19 cellular contexts compared by ENCODE assay signal in the genomic region with DNA sequence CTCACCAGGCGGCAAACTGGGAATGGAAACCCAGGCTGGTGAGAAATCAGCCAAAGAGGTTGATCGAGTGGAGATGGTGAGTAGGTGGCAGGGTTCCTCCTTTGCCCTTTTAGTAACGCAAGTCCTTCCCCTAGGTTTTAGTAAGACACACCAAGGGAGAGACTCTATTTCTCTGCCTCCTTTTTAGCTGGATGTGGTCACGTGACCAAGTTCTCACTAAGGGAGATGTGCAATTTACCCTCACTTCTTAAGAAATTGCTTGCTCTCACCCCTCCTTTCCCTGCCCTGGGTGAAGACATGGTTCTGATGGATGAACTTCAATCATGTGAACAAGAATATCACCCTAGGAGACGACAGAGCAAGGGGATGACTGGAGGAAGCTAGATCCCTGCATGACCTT.
A peak's percentile ranks its signal among the peaks of the same experiment; 100 is the strongest.
DNase-seq lines count a peak whose midpoint lies in the region; ATAC-seq, FAIRE-seq and TF ChIP-seq lines count a peak whose summit lies in the region.
"Had no signal": no experiment of that assay in that cellular context is flagged by ENCODE, and none has a peak within 500 bp of the region (broad histone marks: within the 10 kb centered on the region; RNA-seq: fewer than 3 reads in every experiment).

No MANE protein-coding gene starts in this region.

- H3K27me3 ChIP-seq in Karpas-422 (ENCODE audit: low read length) (no peaks in the 10 kb centered on the region), endodermal cell (ENCODE audit: control insufficient read depth, insufficient read depth, low read length, poor library complexity, severe bottlenecking) (no peaks in the 10 kb centered on the region), trophoblast cell (ENCODE audit: insufficient read depth, low read length) (no peaks in the 10 kb centered on the region), sigmoid colon (no peaks in the 10 kb centered on the region)
- H3K27me3 ChIP-seq: BLaER1 had no signal

- TF ChIP-seq POLR2A in A549 (IDR thresholded peaks at IDR 0.05; ENCODE audit: low read length) = no peak
- TF ChIP-seq POLR2A in sigmoid colon (IDR thresholded peaks at IDR 0.05) = no peak

- peaks cover 20% of the 10 kb centered on the region for H3K9me3 Mint-ChIP-seq in endodermal cell

- H4K20me1 ChIP-seq in Karpas-422 (ENCODE audit: insufficient read depth, low read depth, low read length) = no peaks in the 10 kb centered on the region
- H4K20me1 ChIP-seq: BLaER1 had no signal

- no peak overlapping the region for H2BK12ac ChIP-seq in trophoblast cell (ENCODE audit: low read length)

- no peak overlapping the region for H3K27ac ChIP-seq in A549
- no peak overlapping the region for H3K27ac ChIP-seq in Karpas-422 (ENCODE audit: low read length)
- H3K27ac ChIP-seq in endodermal cell (ENCODE audit: low read depth, low read length) = peak overlapping the region; percentile 14
- no peak overlapping the region for H3K27ac ChIP-seq in trophoblast cell (ENCODE audit: low read depth, low read length)
- peak overlapping the region in 1 of 4 donors; percentile 77 for H3K27ac ChIP-seq in sigmoid colon
- H3K27ac ChIP-seq: BLaER1, C4-2B had no signal

- H3K9me2 ChIP-seq in Karpas-422 (replicated peaks; ENCODE audit: insufficient read depth, low read length) = no peaks in the 10 kb centered on the region

- intact Hi-C loops in sigmoid colon (cut with DNase I) = no loop called here

- no peak overlapping the region for H3K18ac ChIP-seq in trophoblast cell (ENCODE audit: low read length)

- no peak overlapping the region for H2BK120ac ChIP-seq in trophoblast cell (ENCODE audit: insufficient read depth, low read length, poor library complexity)

- no peak overlapping the region for H3K4ac ChIP-seq in trophoblast cell (ENCODE audit: low read depth, low read length)

- ATAC-seq in A549 (no peak), HG03175 (IDR thresholded peaks at IDR 0.05; ENCODE audit: unreplicated experiment) (no peak)
- ATAC-seq: CD8-positive, alpha-beta T cell; GM23338 had no signal

- no peak overlapping the region for H3K14ac ChIP-seq in trophoblast cell (ENCODE audit: low read length)

- H3K36me3 ChIP-seq in Karpas-422 (ENCODE audit: insufficient read depth, low read length) (no peaks in the 10 kb centered on the region), endodermal cell (ENCODE audit: control insufficient read depth, insufficient read depth, low read length) (no peaks in the 10 kb centered on the region), trophoblast cell (ENCODE audit: control insufficient read depth in 1 of 2, insufficient read depth in 2 of 2, low read length in 2 of 2) (no peaks in the 10 kb centered on the region), sigmoid colon (no peaks in the 10 kb centered on the region)
- H3K36me3 ChIP-seq: BLaER1, HAP-1 had no signal

- H3K9ac ChIP-seq in Karpas-422 (ENCODE audit: low read length) (no peak overlapping the region), endodermal cell (ENCODE audit: extremely low read depth, low read length, poor library complexity, severe bottlenecking) (no peak overlapping the region), trophoblast cell (ENCODE audit: low read length) (no peak overlapping the region)
- H3K9ac ChIP-seq: BLaER1 had no signal

- H3K4me3 ChIP-seq in A549 (no peak overlapping the region), Karpas-422 (ENCODE audit: low read length) (no peak overlapping the region), endodermal cell (ENCODE audit: low read length) (no peak overlapping the region), trophoblast cell (ENCODE audit: low read depth, low read length) (no peak overlapping the region), sigmoid colon (no peak overlapping the region)
- H3K4me3 ChIP-seq: BLaER1, GM23338, HAP-1 had no signal

- no peak overlapping the region for H2AK5ac ChIP-seq in trophoblast cell (ENCODE audit: low read length)

- no peak overlapping the region for H2BK5ac ChIP-seq in trophoblast cell (ENCODE audit: low read depth, low read length, poor library complexity)

- no peaks in the 10 kb centered on the region for H3K79me2 ChIP-seq in Karpas-422 (ENCODE audit: low read length)
- no peaks in the 10 kb centered on the region for H3K79me2 ChIP-seq in trophoblast cell (ENCODE audit: control insufficient read depth, insufficient read depth, low read length, poor library complexity)

- H3K79me1 ChIP-seq in trophoblast cell (ENCODE audit: low read length) = no peaks in the 10 kb centered on the region

- no peak overlapping the region for H3K4me3 Mint-ChIP-seq in endodermal cell
- H3K4me3 Mint-ChIP-seq: B cell; CD4-positive, CD25-positive, alpha-beta regulatory T cell; CD8-positive, alpha-beta T cell; GM23338; HFFc6 had no signal

- H3K4me2 ChIP-seq in A549 (no peak overlapping the region), Karpas-422 (ENCODE audit: low read depth, low read length, poor library complexity, severe bottlenecking) (no peak overlapping the region), trophoblast cell (ENCODE audit: low read length) (no peak overlapping the region)
- H3K4me2 ChIP-seq: BLaER1, GM23338 had no signal

- no peak overlapping the region for H4K91ac ChIP-seq in trophoblast cell (ENCODE audit: low read depth, low read length)

- no peaks in the 10 kb centered on the region for H3K4me1 ChIP-seq in A549
- H3K4me1 ChIP-seq in Karpas-422 (ENCODE audit: low read length) = no peaks in the 10 kb centered on the region
- no peaks in the 10 kb centered on the region for H3K4me1 ChIP-seq in endodermal cell (ENCODE audit: control insufficient read depth, insufficient read depth, low read length)
- H3K4me1 ChIP-seq in trophoblast cell (ENCODE audit: control insufficient read depth in 1 of 2, insufficient read depth in 2 of 2, low read length in 2 of 2) = no peaks in the 10 kb centered on the region
- peaks cover 0 to 49% (median 28%) of the 10 kb centered on the region in 4 donors for H3K4me1 ChIP-seq in sigmoid colon
- H3K4me1 ChIP-seq: BLaER1, Caco-2 had no signal

- H3K23ac ChIP-seq in trophoblast cell (ENCODE audit: low read length) = no peak overlapping the region

- H3K27me3 Mint-ChIP-seq in endodermal cell (ENCODE audit: insufficient read depth) = peaks cover 11% of the 10 kb centered on the region

- DNase-seq in A549 (ENCODE audit: low read depth in 1 of 2, low spot score in 1 of 2) (no peak), Karpas-422 (peak; percentile 34), endodermal cell (no peak), trophoblast cell (no peak), sigmoid colon (no peak)
- DNase-seq: Caco-2; CD4-positive, CD25-positive, alpha-beta regulatory T cell; CD8-positive, alpha-beta T cell; DMS153; DND-41; HFFc6 had no signal

- WGBS in A549 (ENCODE audit: missing lambda C conversion rate) = 12% methylated on average over 5 of the region's 5 CpGs
- WGBS in endodermal cell (ENCODE audit: insufficient coverage in 1 of 2, insufficient read length in 1 of 2), 2 experiments = 89 to 100% methylated on average over 2 to 5 of the region's 5 CpGs
- no CpG with 5 or more reads among the region's 5 CpGs for WGBS in trophoblast cell (ENCODE audit: extremely low coverage, insufficient coverage, insufficient read length)
- 83 to 93% methylated on average over 5 of the region's 5 CpGs for WGBS in sigmoid colon, 2 donors

- H3K27ac Mint-ChIP-seq in endodermal cell = no peak overlapping the region
- H3K27ac Mint-ChIP-seq: B cell; CD4-positive, CD25-positive, alpha-beta regulatory T cell; CD8-positive, alpha-beta T cell; GM23338; HFFc6 had no signal

- H4K8ac ChIP-seq in trophoblast cell (ENCODE audit: low read depth, low read length) = no peak overlapping the region

- no peak for TF ChIP-seq CTCF in A549 (IDR thresholded peaks at IDR 0.05)
- no peak for TF ChIP-seq CTCF in endodermal cell (conservative IDR thresholded peaks at IDR 0.05)
- no peak for TF ChIP-seq CTCF in sigmoid colon (IDR thresholded peaks at IDR 0.05)

- H3K9me3 ChIP-seq in A549 (peaks cover 20% of the 10 kb centered on the region), Karpas-422 (ENCODE audit: low read length) (no peaks in the 10 kb centered on the region), endodermal cell (ENCODE audit: control insufficient read depth, low read length) (peaks cover 8% of the 10 kb centered on the region), trophoblast cell (ENCODE audit: insufficient read depth, low read depth, low read length) (peaks cover 3% of the 10 kb centered on the region), sigmoid colon (no peaks in the 10 kb centered on the region)

- H3K4me1 Mint-ChIP-seq in endodermal cell = no peaks in the 10 kb centered on the region
- H3K4me1 Mint-ChIP-seq: B cell; CD4-positive, CD25-positive, alpha-beta regulatory T cell had no signal

- TF ChIP-seq RAD21 in A549 (conservative IDR thresholded peaks at IDR 0.05 in 1 of 2, IDR thresholded peaks at IDR 0.05 in 1 of 2) = no peak

- no peak overlapping the region for H4K12ac ChIP-seq in trophoblast cell (ENCODE audit: low read depth, low read length)

- FAIRE-seq in A549 (lab: Jason Lieb, UNC) = no peak
- FAIRE-seq: G401.6, H54 had no signal

- no peaks in the 10 kb centered on the region for H3K36me3 Mint-ChIP-seq in endodermal cell (ENCODE audit: low read depth)
- H3K36me3 Mint-ChIP-seq: CD4-positive, CD25-positive, alpha-beta regulatory T cell; CD8-positive, alpha-beta T cell had no signal

- H2AFZ ChIP-seq in Karpas-422 (ENCODE audit: low read length) (no peak overlapping the region), trophoblast cell (ENCODE audit: insufficient read depth, low read length, poor library complexity) (no peak overlapping the region)
- H2AFZ ChIP-seq: GM23338 had no signal

- POLR2A ChIA-PET in A549 (lab: Yijun Ruan, JAX) = no interaction called here

- TF ChIP-seq EP300 in A549 (IDR thresholded peaks at IDR 0.05) = no peak
- TF ChIP-seq EP300 in sigmoid colon (IDR thresholded peaks at IDR 0.05) = no peak

- CTCF ChIA-PET in A549 (lab: Yijun Ruan, JAX) = interaction anchor here (0.5 kb wide), 1 partner anchor 439 kb away, joined by 3 read pairs; no protein-coding TSS in a partner anchor

TF ChIP-seq in A549, 52 proteins besides CTCF, POLR2A, EP300 and RAD21 (continues in another document):
- TF ChIP-seq, protein P1, sequence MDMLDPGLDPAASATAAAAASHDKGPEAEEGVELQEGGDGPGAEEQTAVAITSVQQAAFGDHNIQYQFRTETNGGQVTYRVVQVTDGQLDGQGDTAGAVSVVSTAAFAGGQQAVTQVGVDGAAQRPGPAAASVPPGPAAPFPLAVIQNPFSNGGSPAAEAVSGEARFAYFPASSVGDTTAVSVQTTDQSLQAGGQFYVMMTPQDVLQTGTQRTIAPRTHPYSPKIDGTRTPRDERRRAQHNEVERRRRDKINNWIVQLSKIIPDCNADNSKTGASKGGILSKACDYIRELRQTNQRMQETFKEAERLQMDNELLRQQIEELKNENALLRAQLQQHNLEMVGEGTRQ (IDR thresholded peaks at IDR 0.05) = peak; percentile 62
- TF ChIP-seq JUNB (IDR thresholded peaks at IDR 0.05) = no peak
- no peak for TF ChIP-seq ZSCAN20 (CRISPR knock-in tag; IDR thresholded peaks at IDR 0.05)
- TF ChIP-seq ESRRA (IDR thresholded peaks at IDR 0.05; ENCODE audit: borderline replicate concordance, low read length) = no peak
- TF ChIP-seq ZC3H11A (IDR thresholded peaks at IDR 0.05) = no peak
